In the genomic region with DNA sequence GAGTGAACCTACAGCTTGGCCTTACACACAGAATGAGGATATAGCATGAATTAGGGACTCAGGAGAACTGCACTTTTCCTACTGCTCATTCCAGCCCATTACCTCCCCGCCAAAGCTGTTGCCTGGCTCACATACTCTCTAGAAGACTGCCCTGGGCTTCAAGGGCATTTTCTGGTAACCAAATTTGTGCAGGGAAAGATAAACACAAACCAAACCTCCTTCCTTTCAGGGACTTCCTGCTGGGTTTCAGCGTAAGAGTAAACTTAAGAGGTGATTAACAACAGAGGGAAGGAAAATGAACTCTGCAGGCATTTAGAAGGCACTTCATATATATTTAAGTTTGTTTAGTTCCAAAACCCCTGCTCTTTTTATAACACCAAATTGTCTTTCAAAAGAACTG, we compare ENCODE assay signal across 10 cellular contexts.
DNase-seq lines count a peak whose midpoint lies in the region; ATAC-seq, FAIRE-seq and TF ChIP-seq lines count a peak whose summit lies in the region.
"Had no signal": no experiment of that assay in that cellular context is flagged by ENCODE, and none has a peak within 500 bp of the region (broad histone marks: within the 10 kb centered on the region; RNA-seq: fewer than 3 reads in every experiment).

No MANE protein-coding gene starts in this region.

- peak overlapping the region; percentile 56; the same call in 1 of the 2 replicates for H2BK12ac ChIP-seq in H1 (ENCODE audit: low read depth, low read length)

- H4K5ac ChIP-seq in H1 (ENCODE audit: insufficient read length, low read depth, low read length) = no peak overlapping the region

- H2AFZ ChIP-seq in HepG2 (ENCODE audit: low read length) (no peak overlapping the region), H1 (ENCODE audit: low read length) (no peak overlapping the region)

- H3K79me2 ChIP-seq in HepG2 (ENCODE audit: insufficient read depth, low read length) = no peaks in the 10 kb centered on the region
- no peaks in the 10 kb centered on the region for H3K79me2 ChIP-seq in H1 (ENCODE audit: control insufficient read depth in 1 of 2, insufficient read depth in 2 of 2, low read length in 2 of 2)

- no peak overlapping the region for H2BK120ac ChIP-seq in H1 (replicated peaks; ENCODE audit: low read depth, low read length)

- TF ChIP-seq CTCF in HepG2 (CRISPR knock-in tag; IDR thresholded peaks at IDR 0.05) = no peak
- no peak for TF ChIP-seq CTCF in right lobe of liver (IDR thresholded peaks at IDR 0.05)
- no peak for TF ChIP-seq CTCF in H1 (IDR thresholded peaks at IDR 0.05; ENCODE audit: control extremely low read depth in 1 of 3, insufficient read depth in 1 of 3, low read depth in 1 of 3, low read length in 3 of 3)
- TF ChIP-seq CTCF in stomach (IDR thresholded peaks at IDR 0.05) = no peak

- H3K4ac ChIP-seq in H1 (replicated peaks; ENCODE audit: insufficient read length, low read depth, low read length) = no peak overlapping the region

- H3K27me3 ChIP-seq in HepG2 (ENCODE audit: control insufficient read depth in 1 of 2, insufficient read depth in 2 of 2, low read length in 2 of 2) = no peaks in the 10 kb centered on the region
- H3K27me3 ChIP-seq in right lobe of liver = no peaks in the 10 kb centered on the region
- no peaks in the 10 kb centered on the region for H3K27me3 ChIP-seq in H1 (replicated peaks in 1 of 4; ENCODE audit: control insufficient read depth in 3 of 4, extremely low read depth in 1 of 4, insufficient read depth in 3 of 4, low read length in 3 of 4)
- no peaks in the 10 kb centered on the region for H3K27me3 ChIP-seq in stomach

- H3K27ac ChIP-seq in HepG2 (ENCODE audit: extremely low read length, insufficient read depth, low read length) (peak overlapping the region; percentile 38), right lobe of liver (no peak overlapping the region), H1 (ENCODE audit: low read depth, low read length) (no peak overlapping the region), stomach (peak overlapping the region in 3 of 5 donors; percentile 15 to 45 (median 18))

- no peak overlapping the region for H3K56ac ChIP-seq in H1 (replicated peaks; ENCODE audit: insufficient read length, low read depth, low read length)

- H3K23ac ChIP-seq in H1 (ENCODE audit: insufficient read length) = no peak overlapping the region

- in situ Hi-C loops in HepG2 (cut with HindIII; ENCODE audit: extremely low pct_ligation_motif_present, low pct_unique_long_range_greater_than_20kb) = loop anchor here (10.0 kb wide), 2 partner anchors 94 to 466 kb away; no protein-coding TSS in a partner anchor

- H3K18ac ChIP-seq in H1 (ENCODE audit: extremely low read depth, low read length) = 0 out of 2 replicates have a peak overlapping the region, but pooled peaks have one; percentile 4

- H4K20me1 ChIP-seq in HepG2 (ENCODE audit: insufficient read depth, low read length) = no peaks in the 10 kb centered on the region
- no peaks in the 10 kb centered on the region for H4K20me1 ChIP-seq in H1 (replicated peaks in 1 of 2; ENCODE audit: control insufficient read depth in 1 of 2, insufficient read depth in 2 of 2, low read length in 2 of 2)

- POLR2A ChIA-PET in HepG2 (lab: Yijun Ruan, JAX) (no interaction called here), H1 (lab: Charles Lee; ENCODE audit: partially characterized antibody) (interaction anchor here (1.5 kb wide), 1 partner anchor 445 kb away, joined by 4 read pairs; no protein-coding TSS in a partner anchor)

- H3K4me1 ChIP-seq in HepG2 (ENCODE audit: insufficient read depth, low read length) (peaks cover 42% of the 10 kb centered on the region), right lobe of liver (peaks cover 0 to 4% (median 0%) of the 10 kb centered on the region in 4 donors), H1 (replicated peaks in 1 of 4; ENCODE audit: control insufficient read depth in 3 of 4, insufficient read depth in 4 of 4, low read length in 3 of 4) (peaks cover 3 to 21% (median 13%) of the 10 kb centered on the region in 4 experiments; a peak in 5 of 7 replicates), stomach (peaks cover 4 to 26% (median 16%) of the 10 kb centered on the region in 4 donors)

- CTCF ChIA-PET in HepG2 (lab: Yijun Ruan, JAX; ENCODE audit: low intra/inter-chr PET ratio, low total read pairs) = no interaction called here
- CTCF ChIA-PET in H1 (lab: Charles Lee; ENCODE audit: partially characterized antibody) = interaction anchor here (1.0 to 3.0 kb wide), 6 partner anchors 12 to 114 kb away, joined by 3 to 15 read pairs (median 4); no protein-coding TSS in a partner anchor

- no peak for TF ChIP-seq POLR2A in HepG2 (IDR thresholded peaks at IDR 0.05; ENCODE audit: insufficient read depth in 1 of 2, low read depth in 2 of 2, low read length in 2 of 2)
- TF ChIP-seq POLR2A in right lobe of liver (IDR thresholded peaks at IDR 0.05) = no peak
- TF ChIP-seq POLR2A in H1 (IDR thresholded peaks at IDR 0.05; ENCODE audit: control extremely low read depth in 1 of 2, low read depth in 2 of 2, low read length in 2 of 2) = no peak
- TF ChIP-seq POLR2A in stomach (IDR thresholded peaks at IDR 0.05) = no peak

- TF ChIP-seq RAD21 in HepG2 (CRISPR knock-in tag; IDR thresholded peaks at IDR 0.05) (no peak), H1 (IDR thresholded peaks at IDR 0.05 in 1 of 2, conservative IDR thresholded peaks at IDR 0.05 in 1 of 2; ENCODE audit: low read depth in 2 of 2, low read length in 2 of 2) (no peak)

- H3K9ac ChIP-seq in HepG2 (ENCODE audit: insufficient read depth, low read depth, low read length) (no peak overlapping the region), H1 (replicated peaks in 1 of 4; ENCODE audit: extremely low read depth in 1 of 4, low read depth in 3 of 4, low read length in 3 of 4) (no peak overlapping the region)

- no peak overlapping the region for H4K8ac ChIP-seq in H1 (ENCODE audit: extremely low read depth, insufficient read depth, low read length)

- H3K14ac ChIP-seq in H1 (ENCODE audit: insufficient read length) = no peak overlapping the region

- H3K4me2 ChIP-seq in HepG2 (ENCODE audit: low read depth, low read length) (peak overlapping the region; percentile 25; the same call in 1 of the 2 replicates), H1 (ENCODE audit: insufficient read depth in 1 of 2, low read depth in 2 of 2, low read length in 2 of 2) (peak overlapping the region in 1 of 2 experiments; percentile 28; a peak in 1 of 4 replicates)

- FAIRE-seq in HepG2 (lab: Jason Lieb, UNC) (peak; percentile 83), H1 (lab: Jason Lieb, UNC) (peak; percentile 63)

- DNase-seq in HepG2 (ENCODE audit: low spot score) (peak; percentile 37), right lobe of liver (no peak), RPMI7951 (ENCODE audit: low read depth) (peak; percentile 80), H1 (ENCODE audit: low read depth in 1 of 2, low spot score in 2 of 2) (no peak), stomach (no peak), DMS79 treated with DMSO at 0.1 percent for 48 hours (lab: John Stamatoyannopoulos, UW) (no peak), RPMI8226 (no peak), NCI-H1436 treated with DMSO at 0.1 percent for 48 hours (lab: John Stamatoyannopoulos, UW) (no peak)
- DNase-seq: NCI-H524 treated with DMSO at 0.1 percent for 48 hours; stimulated activated CD4-positive, alpha-beta T cell treated with anti-CD3 and anti-CD28 coated beads, Interleukin-2, amount 100 ng/mL, for 48 hours had no signal

- 35% methylated on average over 2 of the region's 2 CpGs for WGBS in HepG2 (ENCODE audit: low lambda C conversion rate)
- 57% methylated on average over 2 of the region's 2 CpGs for WGBS in right lobe of liver (ENCODE audit: insufficient coverage, low coverage, low lambda C conversion rate, missing lambda C conversion rate)
- WGBS in H1 (ENCODE audit: extremely low coverage in 1 of 2, insufficient coverage in 1 of 2, insufficient read length in 1 of 2, insufficient replicate concordance in 2 of 2, low coverage in 1 of 2, low lambda C conversion rate in 2 of 2, missing lambda C conversion rate in 1 of 2), 2 experiments = 32% methylated on average over 2 of the region's 2 CpGs; no CpG with 5 or more reads in 1 of the 2 experiments
- WGBS in stomach, 5 donors = 13 to 24% (median 20%) methylated on average over 2 of the region's 2 CpGs

- ATAC-seq in HepG2 (peak; percentile 62), right lobe of liver (no peak)

- H3K36me3 ChIP-seq in HepG2 (replicated peaks in 1 of 2; ENCODE audit: control insufficient read depth in 1 of 2, insufficient read depth in 2 of 2, low read length in 2 of 2) (peaks cover 3 to 17% of the 10 kb centered on the region in 2 experiments), right lobe of liver (peaks cover 0 to 8% (median 1%) of the 10 kb centered on the region in 4 donors), H1 (ENCODE audit: control insufficient read depth in 2 of 4, insufficient read depth in 4 of 4, low read length in 3 of 4) (peaks cover 0 to 8% (median 3%) of the 10 kb centered on the region in 4 experiments; a peak in 4 of 8 replicates), stomach (peaks cover 8 to 23% (median 22%) of the 10 kb centered on the region in 4 donors)

- H3K9me3 ChIP-seq in HepG2 (ENCODE audit: low read length) (no peaks in the 10 kb centered on the region), right lobe of liver (no peaks in the 10 kb centered on the region), H1 (ENCODE audit: insufficient read depth in 2 of 2, low read depth in 1 of 2, low read length in 1 of 2) (no peaks in the 10 kb centered on the region), stomach (no peaks in the 10 kb centered on the region)

- no peaks in the 10 kb centered on the region for H3K79me1 ChIP-seq in H1 (ENCODE audit: low read depth, low read length)

- no peak overlapping the region for H2AK5ac ChIP-seq in H1 (ENCODE audit: low read depth, low read length)

- no peak for TF ChIP-seq EP300 in HepG2 (IDR thresholded peaks at IDR 0.05; ENCODE audit: low read depth in 2 of 2, low read length in 2 of 2)
- TF ChIP-seq EP300 in HepG2 (CRISPR knock-in tag; IDR thresholded peaks at IDR 0.05; ENCODE audit: borderline replicate concordance) = no peak
- TF ChIP-seq EP300 in H1 (IDR thresholded peaks at IDR 0.05; ENCODE audit: borderline replicate concordance in 1 of 2, low read depth in 2 of 2, low read length in 2 of 2) = no peak
- TF ChIP-seq EP300 in stomach (IDR thresholded peaks at IDR 0.05) = no peak

- H3K4me3 ChIP-seq in HepG2 (replicated peaks in 1 of 3; ENCODE audit: insufficient read depth in 1 of 3, low read depth in 2 of 3, low read length in 3 of 3) = no peak overlapping the region
- no peak overlapping the region for H3K4me3 ChIP-seq in right lobe of liver
- H3K4me3 ChIP-seq in H1 (ENCODE audit: extremely low read depth in 1 of 4, insufficient read depth in 2 of 4, low read depth in 3 of 4, low read length in 4 of 4) = no peak overlapping the region
- no peak overlapping the region for H3K4me3 ChIP-seq in stomach

- no peak overlapping the region for H2BK20ac ChIP-seq in H1 (ENCODE audit: low read length)

- H4K91ac ChIP-seq in H1 (replicated peaks; ENCODE audit: insufficient read length, low read length) = no peak overlapping the region

- no peaks in the 10 kb centered on the region; the same call in 1 of the 2 replicates for H3K23me2 ChIP-seq in H1 (ENCODE audit: low read depth, low read length)

- H2BK15ac ChIP-seq in H1 (ENCODE audit: low read length) = no peak overlapping the region

- no peak overlapping the region for H2BK5ac ChIP-seq in H1 (ENCODE audit: low read depth, low read length)

- no TSS peak for BruUV-seq in HepG2 (replicated peaks; lab: Mats Ljungman, UMichigan)

- intact Hi-C loops in HepG2 (cut with micrococcal nuclease; ENCODE audit: unreplicated experiment) = no loop called here
- intact Hi-C loops in right lobe of liver (cut with DNase I) = no loop called here
- intact Hi-C loops in stomach (cut with DNase I; ENCODE audit: low total_unique reads) = no loop called here

Comparison
In these comparisons a context has a peak if more than half of its experiments do, and no peak if none do; other contexts are left out.
1. DNase-seq: peak in HepG2 (single experiment) and RPMI7951 (single experiment); none in right lobe of liver (0 of 3), H1 (0 of 2), stomach (single experiment), DMS79 treated with DMSO at 0.1 percent for 48 hours (single experiment), RPMI8226 (single experiment) and NCI-H1436 treated with DMSO at 0.1 percent for 48 hours (single experiment).
2. H3K27ac ChIP-seq: peak in HepG2 (single experiment) and stomach (3 of 5); none in right lobe of liver (0 of 3) and H1 (single experiment).